8 cellular contexts compared by ENCODE assay signal in the genomic region with DNA sequence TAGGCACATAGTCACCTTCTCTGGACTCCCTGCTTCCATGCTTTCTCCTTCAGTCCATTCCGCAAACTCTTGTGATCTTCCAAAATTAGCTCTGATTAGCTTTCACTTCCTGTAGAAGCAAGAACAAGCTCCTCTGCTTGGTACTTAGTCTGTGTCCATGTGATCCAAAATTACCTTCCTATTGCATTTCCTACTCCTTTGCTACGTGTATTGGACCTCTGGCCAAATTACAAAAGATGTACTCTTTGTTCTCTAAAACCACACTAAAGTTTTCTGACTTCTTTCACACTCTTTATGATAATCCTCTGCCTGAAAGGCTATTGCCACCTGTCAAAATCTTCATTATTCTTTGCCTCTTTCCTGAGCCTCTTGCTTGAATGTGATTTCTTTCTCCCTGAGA. TPM values are rescaled to one million over a fixed set of nuclear protein-coding genes. Genes with fewer than 3 reads are reported as not detected.
DNase-seq lines count a peak whose midpoint lies in the region; ATAC-seq and TF ChIP-seq lines count a peak whose summit lies in the region.
"Had no signal": no experiment of that assay in that cellular context is flagged by ENCODE, and none has a peak within 500 bp of the region (broad histone marks: within the 10 kb centered on the region; RNA-seq: fewer than 3 reads in every experiment).

No MANE protein-coding gene starts in this region.

- TF ChIP-seq CTCF in CD4-positive, alpha-beta T cell (IDR thresholded peaks at IDR 0.05) = no peak
- no peak for TF ChIP-seq CTCF in HL-60 (IDR thresholded peaks at IDR 0.05; ENCODE audit: insufficient read depth, low read length)

- peaks cover 47% of the 10 kb centered on the region for H3K4me1 Mint-ChIP-seq in CD4-positive, alpha-beta T cell (ENCODE audit: low read depth)
- peaks cover 37% of the 10 kb centered on the region for H3K4me1 Mint-ChIP-seq in activated CD4-positive, alpha-beta memory T cell treated with anti-CD3 and anti-CD28 coated beads for 36 hours (ENCODE audit: low read depth)
- H3K4me1 Mint-ChIP-seq in naive thymus-derived CD4-positive, alpha-beta T cell = peaks cover 23 to 61% (median 48%) of the 10 kb centered on the region in 7 donors

- CTCF ChIA-PET in CD4-positive, alpha-beta T cell (lab: Charles Lee) = interaction anchor here (1.2 to 2.8 kb wide), 4 partner anchors 10 to 124 kb away, joined by 3 to 20 read pairs (median 4); a partner anchor contains a TSS
- CTCF ChIA-PET in activated CD4-positive, alpha-beta memory T cell treated with anti-CD3 and anti-CD28 coated beads for 36 hours (lab: Charles Lee) = interaction anchor here (0.5 to 2.8 kb wide), 11 partner anchors 10 to 526 kb away, joined by 3 to 25 read pairs (median 3); a partner anchor contains a TSS
- CTCF ChIA-PET in naive thymus-derived CD4-positive, alpha-beta T cell (lab: Charles Lee) = interaction anchor here (0.6 to 2.8 kb wide), 15 partner anchors 9 to 196 kb away, joined by 3 to 10 read pairs (median 5); a partner anchor contains a TSS

- peaks cover 30% of the 10 kb centered on the region for H3K36me3 Mint-ChIP-seq in CD4-positive, alpha-beta T cell (ENCODE audit: low read depth)
- peaks cover 18% of the 10 kb centered on the region for H3K36me3 Mint-ChIP-seq in activated CD4-positive, alpha-beta memory T cell treated with anti-CD3 and anti-CD28 coated beads for 36 hours
- H3K36me3 Mint-ChIP-seq in naive thymus-derived CD4-positive, alpha-beta T cell = peaks cover 0 to 15% (median 9%) of the 10 kb centered on the region in 5 donors

- peak overlapping the region; percentile 100 for H3K4me3 Mint-ChIP-seq in CD4-positive, alpha-beta T cell
- H3K4me3 Mint-ChIP-seq in activated CD4-positive, alpha-beta memory T cell treated with anti-CD3 and anti-CD28 coated beads for 36 hours = no peak overlapping the region
- H3K4me3 Mint-ChIP-seq in naive thymus-derived CD4-positive, alpha-beta T cell = peak overlapping the region; percentile 38 to 100 (median 98)

- H3K4me3 ChIP-seq in HL-60 (replicated peaks; ENCODE audit: insufficient read depth, low read length) = no peak overlapping the region
- peak overlapping the region; percentile 97 for H3K4me3 ChIP-seq in naive thymus-derived CD4-positive, alpha-beta T cell (ENCODE audit: low read length)
- H3K4me3 ChIP-seq: lung had no signal

- no peaks in the 10 kb centered on the region for H3K27me3 ChIP-seq in CD4-positive, alpha-beta T cell (ENCODE audit: control insufficient read depth, insufficient read depth, low read length)
- H3K27me3 ChIP-seq in HL-60 (ENCODE audit: insufficient read depth, poor library complexity, severe bottlenecking) = no peaks in the 10 kb centered on the region
- no peaks in the 10 kb centered on the region for H3K27me3 ChIP-seq in naive thymus-derived CD4-positive, alpha-beta T cell (ENCODE audit: control insufficient read depth in 2 of 2, insufficient read depth in 2 of 2, low read length in 2 of 2)

- no peak for DNase-seq in CD4-positive, alpha-beta T cell
- DNase-seq in HL-60 (ENCODE audit: low read depth in 1 of 2, low spot score in 1 of 2) = no peak
- DNase-seq in activated CD4-positive, alpha-beta memory T cell treated with anti-CD3 and anti-CD28 coated beads for 36 hours = no peak
- no peak for DNase-seq in naive thymus-derived CD4-positive, alpha-beta T cell
- no peak for DNase-seq in DMS53 treated with DMSO at 0.1 percent for 48 hours (lab: John Stamatoyannopoulos, UW; ENCODE audit: unreplicated experiment)
- no peak for DNase-seq in dermis blood vessel endothelial cell

- no peaks in the 10 kb centered on the region for H3K9me3 Mint-ChIP-seq in CD4-positive, alpha-beta T cell
- no peaks in the 10 kb centered on the region for H3K9me3 Mint-ChIP-seq in activated CD4-positive, alpha-beta memory T cell treated with anti-CD3 and anti-CD28 coated beads for 36 hours
- H3K9me3 Mint-ChIP-seq in naive thymus-derived CD4-positive, alpha-beta T cell = peaks cover 0 to 8% (median 0%) of the 10 kb centered on the region in 11 donors

- no peaks in the 10 kb centered on the region for H3K9me3 ChIP-seq in CD4-positive, alpha-beta T cell (ENCODE audit: control insufficient read depth, low read length)
- H3K9me3 ChIP-seq in naive thymus-derived CD4-positive, alpha-beta T cell (ENCODE audit: control insufficient read depth in 2 of 3, low read length in 3 of 3) = no peaks in the 10 kb centered on the region

- H3K27me3 Mint-ChIP-seq in CD4-positive, alpha-beta T cell = no peaks in the 10 kb centered on the region
- H3K27me3 Mint-ChIP-seq in activated CD4-positive, alpha-beta memory T cell treated with anti-CD3 and anti-CD28 coated beads for 36 hours = no peaks in the 10 kb centered on the region
- no peaks in the 10 kb centered on the region for H3K27me3 Mint-ChIP-seq in naive thymus-derived CD4-positive, alpha-beta T cell

- no peak for ATAC-seq in CD4-positive, alpha-beta T cell (ENCODE audit: poor library complexity)
- no peak for ATAC-seq in naive thymus-derived CD4-positive, alpha-beta T cell
- ATAC-seq in HG03159 (IDR thresholded peaks at IDR 0.05; ENCODE audit: unreplicated experiment) = no peak

- POLR2A ChIA-PET in CD4-positive, alpha-beta T cell (lab: Charles Lee) = interaction anchor here (0.9 to 2.8 kb wide), 14 partner anchors 10 to 159 kb away, joined by 3 to 15 read pairs (median 4); a partner anchor contains a TSS
- POLR2A ChIA-PET in activated CD4-positive, alpha-beta memory T cell treated with anti-CD3 and anti-CD28 coated beads for 36 hours (lab: Charles Lee) = interaction anchor here (0.9 to 2.9 kb wide), 4 partner anchors 10 to 117 kb away, joined by 3 to 10 read pairs (median 4); a partner anchor contains a TSS
- POLR2A ChIA-PET in naive thymus-derived CD4-positive, alpha-beta T cell (lab: Charles Lee) = interaction anchor here (0.7 to 2.6 kb wide), 10 partner anchors 10 to 149 kb away, joined by 3 to 8 read pairs (median 4); a partner anchor contains a TSS

- peak overlapping the region; percentile 78 for H3K27ac ChIP-seq in CD4-positive, alpha-beta T cell (ENCODE audit: low read depth, low read length)
- peak overlapping the region; percentile 71 for H3K27ac ChIP-seq in HL-60 (replicated peaks)
- H3K27ac ChIP-seq in naive thymus-derived CD4-positive, alpha-beta T cell (ENCODE audit: low read depth, low read length) = peak overlapping the region; percentile 52

- H3K36me3 ChIP-seq in naive thymus-derived CD4-positive, alpha-beta T cell (ENCODE audit: control insufficient read depth in 2 of 3, insufficient read depth in 3 of 3, low read length in 3 of 3) = peaks cover 3 to 20% (median 14%) of the 10 kb centered on the region in 3 experiments

- peaks cover 36 to 40% of the 10 kb centered on the region in 2 donors for H3K4me1 ChIP-seq in naive thymus-derived CD4-positive, alpha-beta T cell (ENCODE audit: control insufficient read depth in 2 of 2, insufficient read depth in 2 of 2, low read length in 2 of 2)

- peak overlapping the region; percentile 100 for H3K27ac Mint-ChIP-seq in CD4-positive, alpha-beta T cell
- H3K27ac Mint-ChIP-seq in activated CD4-positive, alpha-beta memory T cell treated with anti-CD3 and anti-CD28 coated beads for 36 hours = peak overlapping the region; percentile 93
- H3K27ac Mint-ChIP-seq in naive thymus-derived CD4-positive, alpha-beta T cell = peak overlapping the region; percentile 78 to 100 (median 99)

- intact Hi-C loops in CD4-positive, alpha-beta T cell (cut with DNase I, micrococcal nuclease) = loop anchor here (1.0 to 5.0 kb wide), 5 partner anchors 10 to 126 kb away; a partner anchor contains a TSS
- intact Hi-C loops in activated CD4-positive, alpha-beta memory T cell treated with anti-CD3 and anti-CD28 coated beads for 36 hours (cut with micrococcal nuclease) = loop anchor here (1.0 to 2.0 kb wide), 5 partner anchors 10 to 124 kb away; a partner anchor contains a TSS
- intact Hi-C loops in naive thymus-derived CD4-positive, alpha-beta T cell (cut with micrococcal nuclease) = loop anchor here (1.0 to 2.0 kb wide), 7 partner anchors 10 to 124 kb away; a partner anchor contains a TSS

RNA-seq across cellular contexts. Expression of a gene that starts 0.8 kb away (rescaled TPM):
- 10 to 100 TPM; 25.8 to 26.9 TPM for total RNA-seq in CD4-positive, alpha-beta T cell
- total RNA-seq in activated CD4-positive, alpha-beta memory T cell treated with anti-CD3 and anti-CD28 coated beads for 36 hours = 10 to 100 TPM; 45.5 to 47.2 TPM
- total RNA-seq in naive thymus-derived CD4-positive, alpha-beta T cell = 10 to 100 TPM; 17.8 to 34.9 (median 22.3) TPM
- 10 to 100 TPM; 26.4 to 30.0 TPM for polyA plus RNA-seq in naive thymus-derived CD4-positive, alpha-beta T cell
- 23.0 and 27.5 TPM in 2 replicates for total RNA-seq in dermis blood vessel endothelial cell

RNA-seq across cellular contexts. Expression of a gene that starts 9.4 kb away (rescaled TPM):
- 1 to 10 TPM; 1.1 to 1.4 TPM for total RNA-seq in CD4-positive, alpha-beta T cell
- 1 to 10 TPM; 3.7 to 3.9 TPM for total RNA-seq in activated CD4-positive, alpha-beta memory T cell treated with anti-CD3 and anti-CD28 coated beads for 36 hours
- 1 to 10 TPM; 1.4 to 5.0 (median 2.1) TPM for total RNA-seq in naive thymus-derived CD4-positive, alpha-beta T cell
- 1 to 10 TPM; 3.0 to 3.2 TPM for polyA plus RNA-seq in naive thymus-derived CD4-positive, alpha-beta T cell
- total RNA-seq in dermis blood vessel endothelial cell = 3.3 and 4.3 TPM in 2 replicates

RNA-seq across cellular contexts. Expression of a gene that starts 9.9 kb away (rescaled TPM):
- 10 to 100 TPM in 1 of 2 experiments, 1 to 10 TPM in 1; 9.3 to 12.0 TPM for total RNA-seq in CD4-positive, alpha-beta T cell
- total RNA-seq in activated CD4-positive, alpha-beta memory T cell treated with anti-CD3 and anti-CD28 coated beads for 36 hours = 10 to 100 TPM; 30.0 to 32.0 TPM
- 10 to 100 TPM; 11.8 to 30.9 (median 16.0) TPM for total RNA-seq in naive thymus-derived CD4-positive, alpha-beta T cell
- 10 to 100 TPM; 13.1 to 20.5 TPM for polyA plus RNA-seq in naive thymus-derived CD4-positive, alpha-beta T cell
- 3.6 and 3.7 TPM in 2 replicates for total RNA-seq in dermis blood vessel endothelial cell

RNA-seq across cellular contexts. Expression of a gene that starts 14.9 kb away (rescaled TPM):
- 1 to 10 TPM; 1.0 to 1.4 TPM for total RNA-seq in CD4-positive, alpha-beta T cell
- 1 to 10 TPM; 7.1 to 8.2 TPM for total RNA-seq in activated CD4-positive, alpha-beta memory T cell treated with anti-CD3 and anti-CD28 coated beads for 36 hours
- 1 to 10 TPM in 4 of 5 experiments, under 1 TPM in 1; 0.97 to 2.6 (median 1.7) TPM for total RNA-seq in naive thymus-derived CD4-positive, alpha-beta T cell
- under 1 TPM in 1 of 2 donors, not detected in 1; 0.20 TPM for polyA plus RNA-seq in naive thymus-derived CD4-positive, alpha-beta T cell
- 0.17 and 0.47 TPM in 2 replicates for total RNA-seq in dermis blood vessel endothelial cell

RNA-seq across cellular contexts. Expression of a gene that starts 26.9 kb away (rescaled TPM):
- total RNA-seq in CD4-positive, alpha-beta T cell = 10 to 100 TPM; 39.9 to 40.8 TPM
- total RNA-seq in activated CD4-positive, alpha-beta memory T cell treated with anti-CD3 and anti-CD28 coated beads for 36 hours = 10 to 100 TPM; 20.9 to 21.2 TPM
- total RNA-seq in naive thymus-derived CD4-positive, alpha-beta T cell = 10 to 100 TPM; 27.8 to 61.7 (median 44.4) TPM
- polyA plus RNA-seq in naive thymus-derived CD4-positive, alpha-beta T cell = 1 to 10 TPM; 3.2 to 6.6 TPM
- 3.4 and 4.1 TPM in 2 replicates for total RNA-seq in dermis blood vessel endothelial cell
